ENCODE assay signal across 28 cellular contexts in genomic region chr2:1639086-1639858, GRCh38.
A peak's percentile ranks its signal among the peaks of the same experiment; 100 is the strongest.
DNase-seq lines count a peak whose midpoint lies in the region; ATAC-seq, FAIRE-seq and TF ChIP-seq lines count a peak whose summit lies in the region.
"Had no signal": no experiment of that assay in that cellular context is flagged by ENCODE, and none has a peak within 500 bp of the region (broad histone marks: within the 10 kb centered on the region; RNA-seq: fewer than 3 reads in every experiment).

No MANE protein-coding gene starts in this region.

- POLR2A ChIA-PET in RWPE1 (lab: Yijun Ruan, JAX; ENCODE audit: low non-redundant PET): no interaction called here
- POLR2A ChIA-PET in SK-N-SH (lab: Yijun Ruan, JAX): no interaction called here

- peaks cover 0 to 1% (median 0%) of the 10 kb centered on the region in 3 donors for H3K27me3 Mint-ChIP-seq in CD14-positive monocyte (ENCODE audit: low read depth in 3 of 3)
- H3K27me3 Mint-ChIP-seq: CD4-positive, alpha-beta memory T cell had no signal

- no peak for TF ChIP-seq EP300 in SK-N-SH (IDR thresholded peaks at IDR 0.05; ENCODE audit: borderline replicate concordance in 1 of 2, low read depth in 1 of 2, low read length in 1 of 2)

- H3K79me2 ChIP-seq in osteoblast (ENCODE audit: insufficient read depth, low read length): peaks cover 3% of the 10 kb centered on the region
- H3K79me2 ChIP-seq in SK-N-SH (ENCODE audit: insufficient read depth): peaks cover 6% of the 10 kb centered on the region; the same call in 1 of the 2 replicates

- H3K9me3 ChIP-seq in left lung (no peaks in the 10 kb centered on the region), osteoblast (ENCODE audit: low read depth, low read length) (no peaks in the 10 kb centered on the region), SK-N-SH (no peaks in the 10 kb centered on the region), kidney (ENCODE audit: control insufficient read depth in 1 of 2, low read length in 2 of 2) (no peaks in the 10 kb centered on the region)
- H3K9me3 ChIP-seq: A549; BLaER1 treated with 17β-estradiol and CSF1 and Interleukin-3, amounts not matched to agents 10 nM and 100 nM had no signal

- H3K27ac Mint-ChIP-seq in stimulated activated effector memory CD8-positive, alpha-beta T cell treated with anti-CD3 and anti-CD28 coated beads, Interleukin-12 subunit alpha, Interleukin-12 subunit beta, amount 100 ng/mL, for 72 hours: no peak overlapping the region
- H3K27ac Mint-ChIP-seq in CD14-positive monocyte: peak overlapping the region in 1 of 7 donors; percentile 39
- H3K27ac Mint-ChIP-seq: CD4-positive, alpha-beta memory T cell had no signal

- H3K36me3 Mint-ChIP-seq in stimulated activated effector memory CD8-positive, alpha-beta T cell treated with anti-CD3 and anti-CD28 coated beads, Interleukin-12 subunit alpha, Interleukin-12 subunit beta, amount 100 ng/mL, for 72 hours: no peaks in the 10 kb centered on the region
- H3K36me3 Mint-ChIP-seq in CD14-positive monocyte: no peaks in the 10 kb centered on the region
- H3K36me3 Mint-ChIP-seq: CD4-positive, alpha-beta memory T cell had no signal

- H3K36me3 ChIP-seq in left lung: peaks cover 0 to 36% of the 10 kb centered on the region in 2 donors
- H3K36me3 ChIP-seq in osteoblast (ENCODE audit: insufficient read depth, low read length): peaks cover 35% of the 10 kb centered on the region
- peaks cover 34 to 84% of the 10 kb centered on the region in 2 experiments for H3K36me3 ChIP-seq in SK-N-SH (replicated peaks in 1 of 2; ENCODE audit: control insufficient read depth in 1 of 2, insufficient read depth in 2 of 2, low read length in 1 of 2)
- no peaks in the 10 kb centered on the region for H3K36me3 ChIP-seq in kidney (ENCODE audit: control insufficient read depth in 1 of 2, insufficient read depth in 2 of 2, low read length in 2 of 2)

- no peak for TF ChIP-seq RAD21 in SK-N-SH (IDR thresholded peaks at IDR 0.05; ENCODE audit: low read length)

- H3F3A ChIP-seq in SK-N-SH (replicated peaks; ENCODE audit: insufficient read depth): no peaks in the 10 kb centered on the region

- peaks cover 22% of the 10 kb centered on the region for H4K20me1 ChIP-seq in osteoblast (ENCODE audit: insufficient read depth, low read length)
- no peaks in the 10 kb centered on the region for H4K20me1 ChIP-seq in SK-N-SH (ENCODE audit: insufficient read depth)

- WGBS in SK-N-SH (ENCODE audit: low lambda C conversion rate): 89% methylated on average over 23 of the region's 25 CpGs

- H2AFZ ChIP-seq in osteoblast (ENCODE audit: low read length) (no peak overlapping the region), SK-N-SH (ENCODE audit: low read depth) (no peak overlapping the region)
- H2AFZ ChIP-seq: GM23248 had no signal

- no peaks in the 10 kb centered on the region for H3K4me1 Mint-ChIP-seq in stimulated activated effector memory CD8-positive, alpha-beta T cell treated with anti-CD3 and anti-CD28 coated beads, Interleukin-12 subunit alpha, Interleukin-12 subunit beta, amount 100 ng/mL, for 72 hours
- H3K4me1 Mint-ChIP-seq in CD14-positive monocyte: no peaks in the 10 kb centered on the region
- H3K4me1 Mint-ChIP-seq: CD4-positive, alpha-beta memory T cell had no signal

- CTCF ChIA-PET in RWPE1 (lab: Yijun Ruan, JAX): no interaction called here
- CTCF ChIA-PET in SK-N-SH (lab: Yijun Ruan, JAX): interaction anchor here (0.5 to 1.2 kb wide), 2 partner anchors 28 to 130 kb away, joined by 3 read pairs; no protein-coding TSS in a partner anchor

- H3K4me3 ChIP-seq in left lung (no peak overlapping the region), osteoblast (ENCODE audit: insufficient read depth, low read length) (no peak overlapping the region), SK-N-SH (ENCODE audit: low read depth in 2 of 2, low read length in 1 of 2) (no peak overlapping the region), kidney (ENCODE audit: low read length in 2 of 2) (no peak overlapping the region)
- H3K4me3 ChIP-seq: A549; BLaER1 treated with 17β-estradiol and CSF1 and Interleukin-3, amounts not matched to agents 10 nM and 100 nM; GM23248; K562; SK-N-MC had no signal

- no peaks in the 10 kb centered on the region for H3K9me3 Mint-ChIP-seq in stimulated activated effector memory CD8-positive, alpha-beta T cell treated with anti-CD3 and anti-CD28 coated beads, Interleukin-12 subunit alpha, Interleukin-12 subunit beta, amount 100 ng/mL, for 72 hours
- H3K9me3 Mint-ChIP-seq in CD14-positive monocyte: peaks cover 0 to 2% (median 0%) of the 10 kb centered on the region in 7 donors

- H3K4me1 ChIP-seq in left lung (no peaks in the 10 kb centered on the region), osteoblast (ENCODE audit: insufficient read depth, low read length) (peaks cover 14% of the 10 kb centered on the region), SK-N-SH (ENCODE audit: control insufficient read depth in 1 of 2, insufficient read depth in 2 of 2, low read depth in 1 of 2, low read length in 1 of 2) (peaks cover 0 to 22% of the 10 kb centered on the region in 2 experiments; a peak in 1 of 4 replicates), kidney (ENCODE audit: control insufficient read depth in 1 of 2, insufficient read depth in 1 of 2, low read depth in 1 of 2, low read length in 2 of 2) (no peaks in the 10 kb centered on the region)
- H3K4me1 ChIP-seq: A549; BLaER1 treated with 17β-estradiol and CSF1 and Interleukin-3, amounts not matched to agents 10 nM and 100 nM had no signal

- intact Hi-C loops in left lung (cut with DNase I) (no loop called here), kidney (cut with DNase I) (no loop called here), CD14-positive monocyte (cut with micrococcal nuclease) (no loop called here)

- H3K27me3 ChIP-seq in left lung: no peaks in the 10 kb centered on the region
- no peaks in the 10 kb centered on the region for H3K27me3 ChIP-seq in osteoblast (ENCODE audit: insufficient read depth, low read length)
- H3K27me3 ChIP-seq in SK-N-SH (ENCODE audit: insufficient read depth): no peaks in the 10 kb centered on the region
- H3K27me3 ChIP-seq: BLaER1 treated with 17β-estradiol and CSF1 and Interleukin-3, amounts not matched to agents 10 nM and 100 nM had no signal

- H3K4me3 Mint-ChIP-seq in stimulated activated effector memory CD8-positive, alpha-beta T cell treated with anti-CD3 and anti-CD28 coated beads, Interleukin-12 subunit alpha, Interleukin-12 subunit beta, amount 100 ng/mL, for 72 hours: no peak overlapping the region
- H3K4me3 Mint-ChIP-seq in CD14-positive monocyte: no peak overlapping the region
- H3K4me3 Mint-ChIP-seq: CD4-positive, alpha-beta memory T cell had no signal

- TF ChIP-seq CTCF in RWPE1 (conservative IDR thresholded peaks at IDR 0.05; ENCODE audit: low read depth) (no peak), left lung (IDR thresholded peaks at IDR 0.05) (no peak), osteoblast (IDR thresholded peaks at IDR 0.05; ENCODE audit: extremely low read depth, low read depth, low read length) (no peak), SK-N-SH (IDR thresholded peaks at IDR 0.05) (no peak), kidney (IDR thresholded peaks at IDR 0.05; ENCODE audit: borderline replicate concordance, extremely low read depth, insufficient read depth) (no peak), CD14-positive monocyte (IDR thresholded peaks at IDR 0.05) (no peak)

- no peak for ATAC-seq in left lung
- ATAC-seq in stimulated activated effector memory CD8-positive, alpha-beta T cell treated with anti-CD3 and anti-CD28 coated beads, Interleukin-12 subunit alpha, Interleukin-12 subunit beta, amount 100 ng/mL, for 72 hours: peak; percentile 17
- ATAC-seq: A549, K562 had no signal

- FAIRE-seq in kidney (lab: Jason Lieb, UNC): no peak
- FAIRE-seq: A549, G401.6, HTR-8/SVneo, K562 had no signal

- H3K9me2 ChIP-seq in SK-N-SH: no peaks in the 10 kb centered on the region

- H3K4me2 ChIP-seq in osteoblast (ENCODE audit: insufficient read depth, low read length): no peak overlapping the region
- H3K4me2 ChIP-seq in SK-N-SH: no peak overlapping the region
- H3K4me2 ChIP-seq: A549; BLaER1 treated with 17β-estradiol and CSF1 and Interleukin-3, amounts not matched to agents 10 nM and 100 nM had no signal

- H3K9ac ChIP-seq in SK-N-SH (no peak overlapping the region), kidney (ENCODE audit: low read length in 2 of 2) (no peak overlapping the region)
- H3K9ac ChIP-seq: GM23248 had no signal

- H3K27ac ChIP-seq in RWPE1: peak overlapping the region; percentile 65
- no peak overlapping the region for H3K27ac ChIP-seq in left lung
- no peak overlapping the region for H3K27ac ChIP-seq in osteoblast (ENCODE audit: low read depth, low read length)
- H3K27ac ChIP-seq in SK-N-SH (ENCODE audit: low read depth in 2 of 2, low read length in 1 of 2): no peak overlapping the region; a peak in 1 of 4 replicates
- H3K27ac ChIP-seq in kidney (ENCODE audit: low read depth in 2 of 2, low read length in 2 of 2): no peak overlapping the region
- H3K27ac ChIP-seq: A549; BLaER1 treated with 17β-estradiol and CSF1 and Interleukin-3, amounts not matched to agents 10 nM and 100 nM; GM23248; SK-N-MC had no signal

- DNase-seq in RWPE1 (ENCODE audit: low spot score): no peak
- peak; percentile 24 to 55 for DNase-seq in left lung
- peak; percentile 50 for DNase-seq in osteoblast (ENCODE audit: insufficient read length, low spot score, missing footprints)
- no peak for DNase-seq in stimulated activated effector memory CD8-positive, alpha-beta T cell treated with anti-CD3 and anti-CD28 coated beads, Interleukin-12 subunit alpha, Interleukin-12 subunit beta, amount 100 ng/mL, for 72 hours (ENCODE audit: low spot score in 2 of 2)
- DNase-seq in SK-N-SH: no peak
- DNase-seq in kidney: no peak
- DNase-seq in CD14-positive monocyte (ENCODE audit: low spot score): no peak
- DNase-seq: AML-193; CD4-positive, alpha-beta memory T cell; COR-L47; DMS53; GM23248; H7; Kasumi-1; NCI-H1092 treated with DMSO at 0.1 percent for 48 hours; NCI-H1436; NCI-H187; NCI-H2171 treated with DMSO at 0.1 percent for 48 hours; NCI-H345; NCI-H524; NCI-H774; SHP77 treated with DMSO at 0.1 percent for 48 hours had no signal

TF ChIP-seq in SK-N-SH, 30 proteins besides CTCF, POLR2A, EP300 and RAD21 (continues in another document):
- TF ChIP-seq MAX (IDR thresholded peaks at IDR 0.05; ENCODE audit: low read depth) (no peak), POLR2AphosphoS5 (IDR thresholded peaks at IDR 0.05; ENCODE audit: low read depth, low read length) (no peak), TAF1 (IDR thresholded peaks at IDR 0.05; ENCODE audit: borderline replicate concordance, low read depth, low read length) (no peak), GABPA (IDR thresholded peaks at IDR 0.05; ENCODE audit: low read depth) (no peak)
- TF ChIP-seq, protein P1, sequence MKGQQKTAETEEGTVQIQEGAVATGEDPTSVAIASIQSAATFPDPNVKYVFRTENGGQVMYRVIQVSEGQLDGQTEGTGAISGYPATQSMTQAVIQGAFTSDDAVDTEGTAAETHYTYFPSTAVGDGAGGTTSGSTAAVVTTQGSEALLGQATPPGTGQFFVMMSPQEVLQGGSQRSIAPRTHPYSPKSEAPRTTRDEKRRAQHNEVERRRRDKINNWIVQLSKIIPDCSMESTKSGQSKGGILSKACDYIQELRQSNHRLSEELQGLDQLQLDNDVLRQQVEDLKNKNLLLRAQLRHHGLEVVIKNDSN (IDR thresholded peaks at IDR 0.05; ENCODE audit: borderline replicate concordance, low read depth): no peak

Comparison
In these comparisons a context has a peak if more than half of its experiments do, and no peak if none do; other contexts are left out.
1. DNase-seq: peak in left lung (2 of 2) and osteoblast (single experiment); none in RWPE1 (single experiment), stimulated activated effector memory CD8-positive, alpha-beta T cell treated with anti-CD3 and anti-CD28 coated beads, Interleukin-12 subunit alpha, Interleukin-12 subunit beta, amount 100 ng/mL, for 72 hours (0 of 2), SK-N-SH (single experiment), kidney (single experiment) and CD14-positive monocyte (single experiment).